ENCODE assay signal across 8 cellular contexts in genomic region chr1:153534226-153534932, GRCh38. TPM values are rescaled to one million over a fixed set of nuclear protein-coding genes. Genes with fewer than 3 reads are reported as not detected.
DNase-seq lines count a peak whose midpoint lies in the region; ATAC-seq and TF ChIP-seq lines count a peak whose summit lies in the region.

No MANE protein-coding gene starts in this region.

- no peaks in the 10 kb centered on the region for H3K9me3 ChIP-seq in body of pancreas
- no peaks in the 10 kb centered on the region for H3K9me3 ChIP-seq in lower lobe of right lung
- H3K9me3 ChIP-seq in upper lobe of left lung, result no peaks in the 10 kb centered on the region

- H3K36me3 Mint-ChIP-seq in activated T-cell treated with anti-CD3 and anti-CD28 coated beads, Interleukin-2, amount 50 U/mL, for 4 hours (ENCODE audit: insufficient read depth), result peaks cover 5% of the 10 kb centered on the region

- H3K27me3 Mint-ChIP-seq in activated T-cell treated with anti-CD3 and anti-CD28 coated beads, Interleukin-2, amount 50 U/mL, for 4 hours (ENCODE audit: low read depth), result no peaks in the 10 kb centered on the region

- no peak for TF ChIP-seq POLR2A in body of pancreas (IDR thresholded peaks at IDR 0.05)
- no peak for TF ChIP-seq POLR2A in upper lobe of left lung (IDR thresholded peaks at IDR 0.05)

- CTCF ChIA-PET in HEK293T (lab: Yijun Ruan, JAX), result interaction anchor here (0.6 to 4.5 kb wide), 9 partner anchors 10 to 342 kb away, joined by 3 to 60 read pairs (median 8); partner anchors contain the start of gene S100A13

- no peak for TF ChIP-seq CTCF in body of pancreas (IDR thresholded peaks at IDR 0.05)
- TF ChIP-seq CTCF in lower lobe of right lung (IDR thresholded peaks at IDR 0.05), result no peak
- TF ChIP-seq CTCF in upper lobe of left lung (IDR thresholded peaks at IDR 0.05), result no peak

- ATAC-seq in activated T-cell treated with anti-CD3 and anti-CD28 coated beads, Interleukin-2, amount 50 U/mL, for 4 hours, result no peak
- ATAC-seq in body of pancreas (no peak), lower lobe of right lung (no peak), upper lobe of left lung (ENCODE audit: low FRiP score in 2 of 2) (peak in 1 of 2 donors; percentile 34)

- H3K4me1 ChIP-seq in body of pancreas (peaks cover 45% of the 10 kb centered on the region), lower lobe of right lung (peaks cover 46% of the 10 kb centered on the region), upper lobe of left lung (peaks cover 39 to 52% (median 46%) of the 10 kb centered on the region in 4 donors)

- H3K36me3 ChIP-seq in body of pancreas (replicated peaks in 1 of 2; ENCODE audit: insufficient read depth in 1 of 2, low read depth in 2 of 2) (no peaks in the 10 kb centered on the region), lower lobe of right lung (peaks cover 12% of the 10 kb centered on the region), upper lobe of left lung (peaks cover 0 to 11% (median 8%) of the 10 kb centered on the region in 4 donors), H7 (replicated peaks; ENCODE audit: control insufficient read depth, insufficient read depth, low read length) (no peaks in the 10 kb centered on the region)

- no peak for DNase-seq in activated T-cell treated with anti-CD3 and anti-CD28 coated beads, Interleukin-2, amount 50 U/mL, for 4 hours
- DNase-seq in activated T-cell treated with anti-CD3 and anti-CD28 coated beads, Interleukin-2, amount 50 U/mL, for 1 hour, result no peak
- DNase-seq in body of pancreas (no peak), lower lobe of right lung (no peak), upper lobe of left lung (no peak), HEK293T (ENCODE audit: extremely low spot score) (no peak), H7 (no peak)
- no peak for DNase-seq in activated CD4-positive, CD25-positive, alpha-beta regulatory T cell (lab: John Stamatoyannopoulos, UW)

- POLR2A ChIA-PET in HEK293T (lab: Yijun Ruan, JAX), result interaction anchor here (1.0 to 3.7 kb wide), 5 partner anchors 11 to 100 kb away, joined by 5 to 18 read pairs (median 8); partner anchors contain the start of genes CHTOP, S100A13 and S100A4

- intact Hi-C loops in body of pancreas (cut with DNase I) (no loop called here), lower lobe of right lung (cut with DNase I) (loop anchor here (5.0 kb wide), 1 partner anchor 33 kb away; the partner anchor contains the start of gene S100A2)

- H3K4me3 ChIP-seq in body of pancreas, result no peak overlapping the region
- H3K4me3 ChIP-seq in lower lobe of right lung, result peak overlapping the region; percentile 98
- peak overlapping the region; percentile 71 to 91 (median 87) for H3K4me3 ChIP-seq in upper lobe of left lung
- H3K4me3 ChIP-seq in H7 (ENCODE audit: insufficient read depth, low read depth, low read length), result no peak overlapping the region

- no peak for TF ChIP-seq EP300 in upper lobe of left lung (IDR thresholded peaks at IDR 0.05)

- peaks cover 66% of the 10 kb centered on the region for H3K4me1 Mint-ChIP-seq in activated T-cell treated with anti-CD3 and anti-CD28 coated beads, Interleukin-2, amount 50 U/mL, for 4 hours (ENCODE audit: low read depth)

- peak overlapping the region; percentile 93 for H3K4me3 Mint-ChIP-seq in activated T-cell treated with anti-CD3 and anti-CD28 coated beads, Interleukin-2, amount 50 U/mL, for 4 hours

- H3K27ac ChIP-seq in body of pancreas (peak overlapping the region; percentile 77 to 88 (median 86)), lower lobe of right lung (peak overlapping the region; percentile 100), upper lobe of left lung (peak overlapping the region; percentile 98 to 100 (median 99))

- H3K9me3 Mint-ChIP-seq in activated T-cell treated with anti-CD3 and anti-CD28 coated beads, Interleukin-2, amount 50 U/mL, for 4 hours, result no peaks in the 10 kb centered on the region

- 77 to 80% methylated on average over 7 of the region's 7 CpGs for WGBS in body of pancreas, 2 donors
- 60 to 78% methylated on average over 7 of the region's 7 CpGs for WGBS in upper lobe of left lung, 2 donors

- no peaks in the 10 kb centered on the region for H3K27me3 ChIP-seq in body of pancreas
- H3K27me3 ChIP-seq in lower lobe of right lung (ENCODE audit: low read depth), result no peaks in the 10 kb centered on the region
- no peaks in the 10 kb centered on the region for H3K27me3 ChIP-seq in upper lobe of left lung
- peaks cover 3% of the 10 kb centered on the region; the same call in 1 of the 2 replicates for H3K27me3 ChIP-seq in H7 (ENCODE audit: control insufficient read depth, insufficient read depth, low read length)

TF ChIP-seq in HEK293T, 16 proteins besides CTCF, POLR2A, EP300 and RAD21:
- TF ChIP-seq CTBP1 (IDR thresholded peaks at IDR 0.05; ENCODE audit: borderline replicate concordance) (no peak), TARDBP (IDR thresholded peaks at IDR 0.05) (no peak), SUZ12 (IDR thresholded peaks at IDR 0.05) (no peak), LEF1 (IDR thresholded peaks at IDR 0.05; ENCODE audit: borderline replicate concordance) (no peak), NFRKB (IDR thresholded peaks at IDR 0.05) (no peak), ELF4 (IDR thresholded peaks at IDR 0.05) (no peak), ZNF384 (IDR thresholded peaks at IDR 0.05) (no peak), FOXK2 (IDR thresholded peaks at IDR 0.05) (no peak), PKNOX1 (IDR thresholded peaks at IDR 0.05) (no peak), FOXM1 (IDR thresholded peaks at IDR 0.05; ENCODE audit: borderline replicate concordance) (no peak), SP1 (IDR thresholded peaks at IDR 0.05) (no peak), BHLHE40 (IDR thresholded peaks at IDR 0.05; ENCODE audit: borderline replicate concordance) (no peak), HDGF (IDR thresholded peaks at IDR 0.05; ENCODE audit: borderline replicate concordance) (no peak), ARNT (IDR thresholded peaks at IDR 0.05) (no peak), FOXA1 (IDR thresholded peaks at IDR 0.05) (no peak), L3MBTL2 (conservative IDR thresholded peaks at IDR 0.05) (no peak)

RNA-seq across cellular contexts. Expression of gene S100A6, which starts 1.4 kb away (rescaled TPM):
- total RNA-seq in activated T-cell treated with anti-CD3 and anti-CD28 coated beads, Interleukin-2, amount 50 U/mL, for 4 hours, result 100 to 1,000 TPM; 133 to 188 (median 134) TPM
- total RNA-seq in body of pancreas (10 to 100 TPM; 54.7 to 58.9 TPM), lower lobe of right lung (1,109 TPM), upper lobe of left lung (1,000 to 10,000 TPM in 3 of 6 donors, 100 to 1,000 TPM in 3; 399 to 1,595 (median 925) TPM)
- total RNA-seq in H7 (2014; rRNA removed; shearing (Covaris generic)), result 1.3 and 1.4 TPM in 2 replicates

RNA-seq across cellular contexts. Expression of gene S100A5, which starts 6.4 kb away (rescaled TPM):
- total RNA-seq in activated T-cell treated with anti-CD3 and anti-CD28 coated beads, Interleukin-2, amount 50 U/mL, for 4 hours, result 1 to 10 TPM in 1 of 3 donors, under 1 TPM in 2; 0.74 to 2.5 (median 0.95) TPM
- not detected for total RNA-seq in body of pancreas
- not detected for total RNA-seq in lower lobe of right lung
- not detected for total RNA-seq in upper lobe of left lung
- total RNA-seq in H7 (2014; rRNA removed; shearing (Covaris generic)), result not detected in 2 replicates

RNA-seq across cellular contexts. Expression of gene S100A4, which starts 11.2 kb away (rescaled TPM):
- total RNA-seq in activated T-cell treated with anti-CD3 and anti-CD28 coated beads, Interleukin-2, amount 50 U/mL, for 4 hours, result 10 to 100 TPM; 19.6 to 40.3 (median 21.7) TPM
- total RNA-seq in body of pancreas (10 to 100 TPM; 49.5 to 81.7 TPM), lower lobe of right lung (600 TPM), upper lobe of left lung (100 to 1,000 TPM; 234 to 983 (median 633) TPM)
- 17.3 and 18.0 TPM in 2 replicates for total RNA-seq in H7 (2014; rRNA removed; shearing (Covaris generic))

RNA-seq across cellular contexts. Expression of gene S100A3, which starts 14.7 kb away (rescaled TPM):
- total RNA-seq in activated T-cell treated with anti-CD3 and anti-CD28 coated beads, Interleukin-2, amount 50 U/mL, for 4 hours, result not detected
- not detected for total RNA-seq in body of pancreas
- total RNA-seq in lower lobe of right lung, result 4.5 TPM
- 1 to 10 TPM in 5 of 6 donors, not detected in 1; 2.0 to 4.4 (median 2.1) TPM for total RNA-seq in upper lobe of left lung
- 0.30 and 0.31 TPM in 2 replicates for total RNA-seq in H7 (2014; rRNA removed; shearing (Covaris generic))

RNA-seq across cellular contexts. Expression of gene S100A2, which starts 31.3 kb away (rescaled TPM):
- total RNA-seq in activated T-cell treated with anti-CD3 and anti-CD28 coated beads, Interleukin-2, amount 50 U/mL, for 4 hours, result 1 to 10 TPM in 1 of 3 donors, under 1 TPM in 2; 0.40 to 1.2 (median 0.76) TPM
- total RNA-seq in body of pancreas, result not detected
- total RNA-seq in lower lobe of right lung, result 3.8 TPM
- 10 to 100 TPM in 2 of 6 donors, 1 to 10 TPM in 3, not detected in 1; 2.0 to 12.0 (median 7.9) TPM for total RNA-seq in upper lobe of left lung
- 0.94 TPM in 1 of 2 replicates, not detected in the other for total RNA-seq in H7 (2014; rRNA removed; shearing (Covaris generic))

Comparison
In these comparisons a context has a peak if more than half of its experiments do, and no peak if none do; other contexts are left out.
1. H3K4me3 ChIP-seq: peak in lower lobe of right lung (single experiment) and upper lobe of left lung (4 of 4); none in body of pancreas (0 of 2) and H7 (single experiment).
2. RNA of gene S100A6, which starts 1.4 kb away (total RNA-seq): 1,109 TPM in lower lobe of right lung (single experiment), 399 to 1,595 TPM in upper lobe of left lung, 133 to 188 TPM in activated T-cell treated with anti-CD3 and anti-CD28 coated beads, Interleukin-2, amount 50 U/mL, for 4 hours and 54.7 to 58.9 TPM in body of pancreas; 1.3 to 1.4 TPM in H7; every median in the first group is over 10 times any median in the second.
3. Peak in every context shown above with its lines, with median percentiles within 50 percentile points of each other: H3K27ac ChIP-seq.